ENCODE assay signal across 8 cellular contexts in the genomic region with DNA sequence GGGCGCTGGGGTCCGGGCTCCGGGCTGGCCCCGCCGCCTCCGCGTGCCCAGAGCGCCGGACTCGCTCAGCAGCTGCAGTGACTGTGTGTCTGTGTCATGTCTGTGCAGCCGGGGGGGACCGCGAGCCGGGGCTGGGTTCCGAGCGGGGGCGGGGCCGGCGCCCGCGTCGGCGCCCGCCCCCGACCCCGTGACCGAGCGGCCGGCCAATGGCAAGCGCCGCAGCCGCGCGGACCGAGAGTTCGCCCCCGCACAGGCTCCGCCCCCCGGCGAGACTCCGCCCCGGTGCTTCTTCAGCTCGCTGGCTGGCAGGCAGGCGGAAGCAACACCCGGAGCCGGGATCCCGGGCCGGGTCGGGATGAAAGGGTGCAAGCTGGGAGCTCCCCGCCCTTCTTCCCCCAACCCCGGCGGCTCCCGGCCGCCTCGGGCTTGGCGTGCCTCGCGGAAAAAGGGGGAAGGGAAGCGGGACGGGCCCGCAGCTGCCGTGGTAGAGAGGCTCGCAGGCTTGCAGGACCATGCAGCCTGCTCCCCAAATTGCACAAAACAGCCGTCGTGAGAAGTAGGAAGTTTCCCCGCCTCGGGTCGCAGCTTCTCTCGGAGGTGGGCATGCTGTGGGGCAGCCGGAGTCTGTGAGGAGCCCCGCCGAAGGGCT. TPM values are rescaled to one million over a fixed set of nuclear protein-coding genes. Genes with fewer than 3 reads are reported as not detected.
A peak's percentile ranks its signal among the peaks of the same experiment; 100 is the strongest.
DNase-seq lines count a peak whose midpoint lies in the region; ATAC-seq, FAIRE-seq and TF ChIP-seq lines count a peak whose summit lies in the region.

No MANE protein-coding gene starts in this region.

- H4K20me1 ChIP-seq in osteoblast (ENCODE audit: insufficient read depth, low read length) = peaks cover 10% of the 10 kb centered on the region

- H3K4me1 Mint-ChIP-seq in activated naive CD8-positive, alpha-beta T cell treated with anti-CD3 and anti-CD28 coated beads, Interleukin-2, amount 10 ng/mL, durations not matched to agents 7 days and 5 days = peaks cover 15% of the 10 kb centered on the region

- H3K4me2 ChIP-seq in osteoblast (ENCODE audit: insufficient read depth, low read length) = peak overlapping the region; percentile 97

- ATAC-seq in SK-N-SH treated with all-trans-retinoic acid at 6 μM for 48 hours = peak; percentile 96
- peak; percentile 92 for ATAC-seq in activated naive CD8-positive, alpha-beta T cell treated with anti-CD3 and anti-CD28 coated beads, Interleukin-2, amount 10 ng/mL, durations not matched to agents 7 days and 5 days (ENCODE audit: low read depth)

- H3K27me3 Mint-ChIP-seq in activated naive CD8-positive, alpha-beta T cell treated with anti-CD3 and anti-CD28 coated beads, Interleukin-2, amount 10 ng/mL, durations not matched to agents 7 days and 5 days = peaks cover 50% of the 10 kb centered on the region

- no peaks in the 10 kb centered on the region for H3K36me3 Mint-ChIP-seq in activated naive CD8-positive, alpha-beta T cell treated with anti-CD3 and anti-CD28 coated beads, Interleukin-2, amount 10 ng/mL, durations not matched to agents 7 days and 5 days

- H3K4me1 ChIP-seq in osteoblast (ENCODE audit: insufficient read depth, low read length) = peaks cover 13% of the 10 kb centered on the region

- peak overlapping the region; percentile 72 for H3K4me3 Mint-ChIP-seq in activated naive CD8-positive, alpha-beta T cell treated with anti-CD3 and anti-CD28 coated beads, Interleukin-2, amount 10 ng/mL, durations not matched to agents 7 days and 5 days

- H3K27ac ChIP-seq in osteoblast (ENCODE audit: low read depth, low read length) = no peak overlapping the region
- peak overlapping the region; percentile 65 for H3K27ac ChIP-seq in temporal lobe (ENCODE audit: low read depth, low read length)

- H3K9me3 ChIP-seq in MG63 = no peaks in the 10 kb centered on the region
- no peaks in the 10 kb centered on the region for H3K9me3 ChIP-seq in osteoblast (ENCODE audit: low read depth, low read length)

- H3K36me3 ChIP-seq in MG63 = no peaks in the 10 kb centered on the region
- no peaks in the 10 kb centered on the region for H3K36me3 ChIP-seq in osteoblast (ENCODE audit: insufficient read depth, low read length)

- TF ChIP-seq CTCF in osteoblast (IDR thresholded peaks at IDR 0.05; ENCODE audit: extremely low read depth, low read depth, low read length) = no peak

- no peak overlapping the region for H3K27ac Mint-ChIP-seq in activated naive CD8-positive, alpha-beta T cell treated with anti-CD3 and anti-CD28 coated beads, Interleukin-2, amount 10 ng/mL, durations not matched to agents 7 days and 5 days

- DNase-seq in EL = peak; percentile 84
- peak; percentile 90 for DNase-seq in H54 (ENCODE audit: insufficient read length, low spot score)
- DNase-seq in MG63 = peak; percentile 96
- peak; percentile 94 for DNase-seq in activated naive CD8-positive, alpha-beta T cell treated with anti-CD3 and anti-CD28 coated beads, Interleukin-2, amount 10 ng/mL, durations not matched to agents 7 days and 5 days
- DNase-seq in head of caudate nucleus = peak; percentile 97 to 100 (median 99)
- DNase-seq in osteoblast (ENCODE audit: insufficient read length, low spot score, missing footprints) = peak; percentile 100

- intact Hi-C loops in head of caudate nucleus (cut with DNase I) = loop anchor here (10.0 kb wide), 1 partner anchor 184 kb away; no protein-coding TSS in a partner anchor

- FAIRE-seq in H54 (lab: Jason Lieb, UNC) = peak; percentile 52

- H3K4me3 ChIP-seq in MG63 (peak overlapping the region; percentile 51), osteoblast (ENCODE audit: insufficient read depth, low read length) (peak overlapping the region; percentile 79)

- peaks cover 4% of the 10 kb centered on the region for H3K79me2 ChIP-seq in osteoblast (ENCODE audit: insufficient read depth, low read length)

- POLR2A ChIA-PET in activated naive CD8-positive, alpha-beta T cell treated with anti-CD3 and anti-CD28 coated beads, Interleukin-2, amount 10 ng/mL, durations not matched to agents 7 days and 5 days (lab: Charles Lee) = interaction anchor here (0.6 kb wide), 1 partner anchor 339 kb away, joined by 3 read pairs; no protein-coding TSS in a partner anchor

- TF ChIP-seq POLR2A in H54 (IDR thresholded peaks at IDR 0.05; ENCODE audit: low read depth, low read length) = peak; percentile 78

- H3K27me3 ChIP-seq in MG63 (peaks cover 13% of the 10 kb centered on the region), osteoblast (ENCODE audit: insufficient read depth, low read length) (peaks cover 8% of the 10 kb centered on the region)

- H2AFZ ChIP-seq in osteoblast (ENCODE audit: low read length) = peak overlapping the region; percentile 96

- H3K9me3 Mint-ChIP-seq in activated naive CD8-positive, alpha-beta T cell treated with anti-CD3 and anti-CD28 coated beads, Interleukin-2, amount 10 ng/mL, durations not matched to agents 7 days and 5 days = no peaks in the 10 kb centered on the region

TF ChIP-seq in SK-N-SH treated with all-trans-retinoic acid at 6 μM for 48 hours, 23 proteins besides CTCF, POLR2A, EP300 and RAD21:
- TF ChIP-seq OSR1 (CRISPR knock-in tag; IDR thresholded peaks at IDR 0.05) (no peak), ARNTL (CRISPR knock-in tag; IDR thresholded peaks at IDR 0.05; ENCODE audit: borderline replicate concordance, low read depth) (no peak), ZFP3 (CRISPR knock-in tag; IDR thresholded peaks at IDR 0.05) (no peak), ZNF70 (CRISPR knock-in tag; IDR thresholded peaks at IDR 0.05) (no peak), PPARA (CRISPR knock-in tag; IDR thresholded peaks at IDR 0.05; ENCODE audit: borderline replicate concordance) (no peak), ZC3H10 (CRISPR knock-in tag; IDR thresholded peaks at IDR 0.05) (no peak), ZFP30 (CRISPR knock-in tag; IDR thresholded peaks at IDR 0.05) (no peak), CSDC2 (CRISPR knock-in tag; IDR thresholded peaks at IDR 0.05) (no peak)
- TF ChIP-seq, protein P1, sequence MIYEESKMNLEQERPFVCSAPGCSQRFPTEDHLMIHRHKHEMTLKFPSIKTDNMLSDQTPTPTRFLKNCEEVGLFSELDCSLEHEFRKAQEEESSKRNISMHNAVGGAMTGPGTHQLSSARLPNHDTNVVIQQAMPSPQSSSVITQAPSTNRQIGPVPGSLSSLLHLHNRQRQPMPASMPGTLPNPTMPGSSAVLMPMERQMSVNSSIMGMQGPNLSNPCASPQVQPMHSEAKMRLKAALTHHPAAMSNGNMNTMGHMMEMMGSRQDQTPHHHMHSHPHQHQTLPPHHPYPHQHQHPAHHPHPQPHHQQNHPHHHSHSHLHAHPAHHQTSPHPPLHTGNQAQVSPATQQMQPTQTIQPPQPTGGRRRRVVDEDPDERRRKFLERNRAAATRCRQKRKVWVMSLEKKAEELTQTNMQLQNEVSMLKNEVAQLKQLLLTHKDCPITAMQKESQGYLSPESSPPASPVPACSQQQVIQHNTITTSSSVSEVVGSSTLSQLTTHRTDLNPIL (CRISPR knock-in tag; IDR thresholded peaks at IDR 0.05; ENCODE audit: low read depth) = no peak
- TF ChIP-seq, protein P2, sequence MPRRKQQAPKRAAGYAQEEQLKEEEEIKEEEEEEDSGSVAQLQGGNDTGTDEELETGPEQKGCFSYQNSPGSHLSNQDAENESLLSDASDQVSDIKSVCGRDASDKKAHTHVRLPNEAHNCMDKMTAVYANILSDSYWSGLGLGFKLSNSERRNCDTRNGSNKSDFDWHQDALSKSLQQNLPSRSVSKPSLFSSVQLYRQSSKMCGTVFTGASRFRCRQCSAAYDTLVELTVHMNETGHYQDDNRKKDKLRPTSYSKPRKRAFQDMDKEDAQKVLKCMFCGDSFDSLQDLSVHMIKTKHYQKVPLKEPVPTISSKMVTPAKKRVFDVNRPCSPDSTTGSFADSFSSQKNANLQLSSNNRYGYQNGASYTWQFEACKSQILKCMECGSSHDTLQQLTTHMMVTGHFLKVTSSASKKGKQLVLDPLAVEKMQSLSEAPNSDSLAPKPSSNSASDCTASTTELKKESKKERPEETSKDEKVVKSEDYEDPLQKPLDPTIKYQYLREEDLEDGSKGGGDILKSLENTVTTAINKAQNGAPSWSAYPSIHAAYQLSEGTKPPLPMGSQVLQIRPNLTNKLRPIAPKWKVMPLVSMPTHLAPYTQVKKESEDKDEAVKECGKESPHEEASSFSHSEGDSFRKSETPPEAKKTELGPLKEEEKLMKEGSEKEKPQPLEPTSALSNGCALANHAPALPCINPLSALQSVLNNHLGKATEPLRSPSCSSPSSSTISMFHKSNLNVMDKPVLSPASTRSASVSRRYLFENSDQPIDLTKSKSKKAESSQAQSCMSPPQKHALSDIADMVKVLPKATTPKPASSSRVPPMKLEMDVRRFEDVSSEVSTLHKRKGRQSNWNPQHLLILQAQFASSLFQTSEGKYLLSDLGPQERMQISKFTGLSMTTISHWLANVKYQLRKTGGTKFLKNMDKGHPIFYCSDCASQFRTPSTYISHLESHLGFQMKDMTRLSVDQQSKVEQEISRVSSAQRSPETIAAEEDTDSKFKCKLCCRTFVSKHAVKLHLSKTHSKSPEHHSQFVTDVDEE (CRISPR knock-in tag; IDR thresholded peaks at IDR 0.05) = no peak

RNA-seq across cellular contexts. Expression of gene LARGE1, which starts 0.8 kb away (rescaled TPM):
- 1.0 and 4.1 TPM in 2 replicates for total RNA-seq in MG63 (2014; rRNA removed; shearing (Covaris generic); ENCODE audit: low replicate concordance)
- under 1 TPM; 0.68 to 0.75 TPM for total RNA-seq in activated naive CD8-positive, alpha-beta T cell treated with anti-CD3 and anti-CD28 coated beads, Interleukin-2, amount 10 ng/mL, durations not matched to agents 7 days and 5 days
- total RNA-seq in osteoblast = 22.8 and 23.6 TPM in 2 replicates
- 31.2 TPM for total RNA-seq in temporal lobe
